20 cellular contexts compared by ENCODE assay signal in the genomic region with DNA sequence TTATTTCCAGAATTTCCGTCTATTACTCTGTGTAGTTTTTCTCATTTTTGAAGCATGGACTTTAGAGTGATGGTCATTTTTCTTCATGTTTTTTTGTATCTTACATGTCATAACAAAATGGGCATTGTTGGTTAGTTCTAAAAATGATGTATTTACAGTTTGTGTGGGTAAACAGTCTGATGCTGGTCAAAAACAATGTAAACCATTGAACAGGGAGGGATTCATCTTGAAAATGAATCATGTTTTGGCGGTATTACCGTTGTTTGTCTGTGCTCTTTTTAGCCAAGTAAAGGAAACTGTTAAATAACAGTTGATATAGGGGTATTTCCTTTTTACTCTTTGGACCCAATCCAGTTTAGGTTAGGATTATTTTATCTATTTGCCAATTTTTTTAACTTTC.
"Had no signal": no experiment of that assay in that cellular context is flagged by ENCODE, and none has a peak within 500 bp of the region (broad histone marks: within the 10 kb centered on the region; RNA-seq: fewer than 3 reads in every experiment).

No MANE protein-coding gene starts in this region.

- FAIRE-seq: endothelial cell of umbilical vein, keratinocyte had no signal

- ATAC-seq: gastrocnemius medialis; left ventricle myocardium superior; lower lobe of right lung; mucosa of descending colon; natural killer cell treated with Interleukin-12 subunit alpha and Interleukin-12 subunit beta and Interleukin-15 and Interleukin-18, amount 100 ng/mL, for 72 hours; pancreas; right lobe of liver; stimulated activated naive B cell treated with anti-CD40 and anti-IgM and Interleukin-4, amounts not matched to agents 10 μg/mL and 1 μg/mL and 100 μg/mL, for 72 hours; upper lobe of right lung had no signal

- DNase-seq: colonic mucosa; effector CD8-positive, alpha-beta T cell; endodermal cell; gastrocnemius medialis; head of caudate nucleus; left ventricle myocardium superior; lower lobe of right lung; mucosa of descending colon; naive B cell; pancreas; right lobe of liver; small intestine; stimulated activated CD4-positive, alpha-beta T cell treated with anti-CD3 and anti-CD28 coated beads, Interleukin-15, amount 100 ng/mL, for 24 hours; stimulated activated CD4-positive, alpha-beta T cell treated with anti-CD3 and anti-CD28 coated beads, Interleukin-2, amount 100 ng/mL, for 48 hours; stimulated activated naive B cell treated with anti-CD40 and anti-IgM and Interleukin-4, amounts not matched to agents 10 μg/mL and 1 μg/mL and 100 μg/mL, for 72 hours; upper lobe of right lung; uterus had no signal
